ENCODE assay signal across 1 cellular context in the genomic region with DNA sequence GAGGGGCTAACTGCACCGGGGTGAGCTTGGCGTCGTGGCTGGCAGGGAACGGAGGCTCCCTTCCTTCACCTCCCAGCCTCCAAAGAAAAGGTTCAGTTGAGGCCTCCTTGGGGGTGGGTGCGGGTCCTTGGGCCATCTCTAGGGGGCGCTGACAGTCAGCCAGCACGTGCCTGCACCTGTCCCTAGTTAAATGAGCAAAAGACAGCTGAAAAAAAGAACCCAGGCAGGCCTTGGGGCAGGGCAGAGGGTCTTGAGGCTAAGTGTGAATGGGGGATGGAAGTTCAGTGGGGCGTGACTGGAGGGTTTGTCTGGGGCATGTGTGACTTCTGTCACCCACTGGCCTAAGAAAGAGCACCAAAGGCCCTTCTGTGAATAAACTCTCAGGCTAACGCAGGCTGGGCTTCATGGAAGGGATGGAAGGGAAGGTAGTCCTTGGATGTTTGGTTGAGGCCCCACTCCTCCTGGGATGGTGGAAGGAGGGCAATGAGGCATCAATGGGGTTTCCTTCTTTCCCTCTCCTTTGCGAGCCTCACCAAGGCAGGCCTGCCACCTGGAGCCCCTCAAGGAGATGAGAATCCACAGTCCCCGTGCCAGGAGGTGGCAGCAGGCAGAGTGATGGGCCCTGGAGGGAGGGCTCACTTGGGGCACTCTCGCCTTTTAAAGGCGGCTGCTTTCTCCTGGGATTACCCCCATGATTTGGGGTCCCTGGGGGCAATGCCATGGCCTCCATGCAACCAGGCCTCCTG.
TF ChIP-seq lines count a peak whose summit lies in the region.

No MANE protein-coding gene starts in this region.

TF ChIP-seq in SK-N-SH treated with all-trans-retinoic acid at 6 μM for 48 hours, 23 proteins besides CTCF, POLR2A, EP300 and RAD21 (continued from another document):
- TF ChIP-seq, protein P1, sequence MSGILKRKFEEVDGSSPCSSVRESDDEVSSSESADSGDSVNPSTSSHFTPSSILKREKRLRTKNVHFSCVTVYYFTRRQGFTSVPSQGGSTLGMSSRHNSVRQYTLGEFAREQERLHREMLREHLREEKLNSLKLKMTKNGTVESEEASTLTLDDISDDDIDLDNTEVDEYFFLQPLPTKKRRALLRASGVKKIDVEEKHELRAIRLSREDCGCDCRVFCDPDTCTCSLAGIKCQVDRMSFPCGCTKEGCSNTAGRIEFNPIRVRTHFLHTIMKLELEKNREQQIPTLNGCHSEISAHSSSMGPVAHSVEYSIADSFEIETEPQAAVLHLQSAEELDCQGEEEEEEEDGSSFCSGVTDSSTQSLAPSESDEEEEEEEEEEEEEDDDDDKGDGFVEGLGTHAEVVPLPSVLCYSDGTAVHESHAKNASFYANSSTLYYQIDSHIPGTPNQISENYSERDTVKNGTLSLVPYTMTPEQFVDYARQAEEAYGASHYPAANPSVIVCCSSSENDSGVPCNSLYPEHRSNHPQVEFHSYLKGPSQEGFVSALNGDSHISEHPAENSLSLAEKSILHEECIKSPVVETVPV (CRISPR knock-in tag; IDR thresholded peaks at IDR 0.05): no peak
- TF ChIP-seq ZFP3 (CRISPR knock-in tag; IDR thresholded peaks at IDR 0.05) (no peak), GLIS3 (CRISPR knock-in tag; IDR thresholded peaks at IDR 0.05) (no peak), RARB (CRISPR knock-in tag; IDR thresholded peaks at IDR 0.05) (no peak), CSDC2 (CRISPR knock-in tag; IDR thresholded peaks at IDR 0.05) (no peak), ZNF70 (CRISPR knock-in tag; IDR thresholded peaks at IDR 0.05) (no peak), BACH2 (CRISPR knock-in tag; IDR thresholded peaks at IDR 0.05; ENCODE audit: borderline replicate concordance) (no peak)
- TF ChIP-seq, protein P2, sequence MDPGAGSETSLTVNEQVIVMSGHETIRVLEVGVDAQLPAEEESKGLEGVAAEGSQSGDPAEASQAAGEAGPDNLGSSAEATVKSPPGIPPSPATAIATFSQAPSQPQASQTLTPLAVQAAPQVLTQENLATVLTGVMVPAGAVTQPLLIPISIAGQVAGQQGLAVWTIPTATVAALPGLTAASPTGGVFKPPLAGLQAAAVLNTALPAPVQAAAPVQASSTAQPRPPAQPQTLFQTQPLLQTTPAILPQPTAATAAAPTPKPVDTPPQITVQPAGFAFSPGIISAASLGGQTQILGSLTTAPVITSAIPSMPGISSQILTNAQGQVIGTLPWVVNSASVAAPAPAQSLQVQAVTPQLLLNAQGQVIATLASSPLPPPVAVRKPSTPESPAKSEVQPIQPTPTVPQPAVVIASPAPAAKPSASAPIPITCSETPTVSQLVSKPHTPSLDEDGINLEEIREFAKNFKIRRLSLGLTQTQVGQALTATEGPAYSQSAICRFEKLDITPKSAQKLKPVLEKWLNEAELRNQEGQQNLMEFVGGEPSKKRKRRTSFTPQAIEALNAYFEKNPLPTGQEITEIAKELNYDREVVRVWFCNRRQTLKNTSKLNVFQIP (CRISPR knock-in tag; IDR thresholded peaks at IDR 0.05; ENCODE audit: borderline replicate concordance, low read depth): no peak
- TF ChIP-seq, protein P3, sequence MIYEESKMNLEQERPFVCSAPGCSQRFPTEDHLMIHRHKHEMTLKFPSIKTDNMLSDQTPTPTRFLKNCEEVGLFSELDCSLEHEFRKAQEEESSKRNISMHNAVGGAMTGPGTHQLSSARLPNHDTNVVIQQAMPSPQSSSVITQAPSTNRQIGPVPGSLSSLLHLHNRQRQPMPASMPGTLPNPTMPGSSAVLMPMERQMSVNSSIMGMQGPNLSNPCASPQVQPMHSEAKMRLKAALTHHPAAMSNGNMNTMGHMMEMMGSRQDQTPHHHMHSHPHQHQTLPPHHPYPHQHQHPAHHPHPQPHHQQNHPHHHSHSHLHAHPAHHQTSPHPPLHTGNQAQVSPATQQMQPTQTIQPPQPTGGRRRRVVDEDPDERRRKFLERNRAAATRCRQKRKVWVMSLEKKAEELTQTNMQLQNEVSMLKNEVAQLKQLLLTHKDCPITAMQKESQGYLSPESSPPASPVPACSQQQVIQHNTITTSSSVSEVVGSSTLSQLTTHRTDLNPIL (CRISPR knock-in tag; IDR thresholded peaks at IDR 0.05; ENCODE audit: low read depth): no peak
- TF ChIP-seq, protein P4, sequence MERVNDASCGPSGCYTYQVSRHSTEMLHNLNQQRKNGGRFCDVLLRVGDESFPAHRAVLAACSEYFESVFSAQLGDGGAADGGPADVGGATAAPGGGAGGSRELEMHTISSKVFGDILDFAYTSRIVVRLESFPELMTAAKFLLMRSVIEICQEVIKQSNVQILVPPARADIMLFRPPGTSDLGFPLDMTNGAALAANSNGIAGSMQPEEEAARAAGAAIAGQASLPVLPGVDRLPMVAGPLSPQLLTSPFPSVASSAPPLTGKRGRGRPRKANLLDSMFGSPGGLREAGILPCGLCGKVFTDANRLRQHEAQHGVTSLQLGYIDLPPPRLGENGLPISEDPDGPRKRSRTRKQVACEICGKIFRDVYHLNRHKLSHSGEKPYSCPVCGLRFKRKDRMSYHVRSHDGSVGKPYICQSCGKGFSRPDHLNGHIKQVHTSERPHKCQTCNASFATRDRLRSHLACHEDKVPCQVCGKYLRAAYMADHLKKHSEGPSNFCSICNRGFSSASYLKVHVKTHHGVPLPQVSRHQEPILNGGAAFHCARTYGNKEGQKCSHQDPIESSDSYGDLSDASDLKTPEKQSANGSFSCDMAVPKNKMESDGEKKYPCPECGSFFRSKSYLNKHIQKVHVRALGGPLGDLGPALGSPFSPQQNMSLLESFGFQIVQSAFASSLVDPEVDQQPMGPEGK (CRISPR knock-in tag; IDR thresholded peaks at IDR 0.05; ENCODE audit: borderline replicate concordance): no peak
